Comparison of ENCODE assay signal across 19 cellular contexts in genomic region chr1:162904023-162904422, GRCh38. TPM values are rescaled to one million over a fixed set of nuclear protein-coding genes. Genes with fewer than 3 reads are reported as not detected.
A peak's percentile ranks its signal among the peaks of the same experiment; 100 is the strongest.
DNase-seq lines count a peak whose midpoint lies in the region; ATAC-seq, FAIRE-seq and TF ChIP-seq lines count a peak whose summit lies in the region.
"Had no signal": no experiment of that assay in that cellular context is flagged by ENCODE, and none has a peak within 500 bp of the region (broad histone marks: within the 10 kb centered on the region; RNA-seq: fewer than 3 reads in every experiment).

No MANE protein-coding gene starts in this region.

- H3K27ac Mint-ChIP-seq in GM23338 = no peak overlapping the region
- H3K27ac Mint-ChIP-seq: CD4-positive, alpha-beta T cell had no signal

- H3K36me3 Mint-ChIP-seq in GM23338 (ENCODE audit: low read depth) = no peaks in the 10 kb centered on the region

- intact Hi-C loops in heart right ventricle (cut with DNase I) = no loop called here
- intact Hi-C loops in left cardiac atrium (cut with DNase I) = no loop called here
- intact Hi-C loops in IMR-90 (cut with micrococcal nuclease) = no loop called here
- intact Hi-C loops in psoas muscle (cut with DNase I) = loop anchor here (5.0 kb wide), 1 partner anchor 38 kb away; no protein-coding TSS in a partner anchor

- no peaks in the 10 kb centered on the region for H3F3A ChIP-seq in GM23338 (replicated peaks; ENCODE audit: low read depth)

- H3K23me2 ChIP-seq in H1 (ENCODE audit: low read depth, low read length) = no peaks in the 10 kb centered on the region; the same call in 1 of the 2 replicates

- 82 to 84% methylated on average over 3 of the region's 3 CpGs for WGBS in heart right ventricle, 2 donors
- no CpG with 5 or more reads among the region's 3 CpGs for WGBS in IMR-90 (ENCODE audit: extremely low coverage in 2 of 2, insufficient read length in 1 of 2), 2 experiments
- 82% methylated on average over 3 of the region's 3 CpGs; no CpG with 5 or more reads in 1 of the 2 experiments for WGBS in H1 (ENCODE audit: extremely low coverage in 1 of 2, insufficient coverage in 1 of 2, insufficient read length in 1 of 2, insufficient replicate concordance in 2 of 2, low coverage in 1 of 2, low lambda C conversion rate in 2 of 2, missing lambda C conversion rate in 1 of 2), 2 experiments
- WGBS in psoas muscle, 3 donors = 22 to 57% (median 26%) methylated on average over 3 of the region's 3 CpGs

- POLR2A ChIA-PET in IMR-90 (lab: Charles Lee; ENCODE audit: unreplicated experiment) (no interaction called here), H1 (lab: Charles Lee; ENCODE audit: partially characterized antibody) (no interaction called here)

- H3K18ac ChIP-seq in IMR-90 (ENCODE audit: low read depth, low read length) (no peak overlapping the region), H1 (ENCODE audit: extremely low read depth, low read length) (no peak overlapping the region)

- no peak for FAIRE-seq in H1 (lab: Jason Lieb, UNC)
- FAIRE-seq: D721Med, G401.6, GM12891 had no signal

- peaks cover 14% of the 10 kb centered on the region for H3K9me1 ChIP-seq in IMR-90 (ENCODE audit: insufficient read depth, low read length)

- H3K79me1 ChIP-seq in IMR-90 (ENCODE audit: low read depth in 1 of 2, low read length in 2 of 2) = no peaks in the 10 kb centered on the region
- H3K79me1 ChIP-seq in H1 (ENCODE audit: low read depth, low read length) = no peaks in the 10 kb centered on the region

- H3K27ac ChIP-seq in heart right ventricle = peak overlapping the region in 6 of 10 donors; percentile 32 to 71 (median 58)
- no peak overlapping the region for H3K27ac ChIP-seq in IMR-90 (ENCODE audit: insufficient read depth, low read length)
- no peak overlapping the region for H3K27ac ChIP-seq in H1 (ENCODE audit: low read depth, low read length)
- peak overlapping the region; percentile 76 for H3K27ac ChIP-seq in psoas muscle
- H3K27ac ChIP-seq in GM23338 (ENCODE audit: low read depth) = no peak overlapping the region
- H3K27ac ChIP-seq: C4-2B, GM23248, HL-60 had no signal

- no peaks in the 10 kb centered on the region for H3K79me2 ChIP-seq in H1 (ENCODE audit: control insufficient read depth in 1 of 2, insufficient read depth in 2 of 2, low read length in 2 of 2)
- H3K79me2 ChIP-seq in GM23338 (replicated peaks; ENCODE audit: insufficient read depth) = no peaks in the 10 kb centered on the region

- peak overlapping the region; percentile 80 for H3K14ac ChIP-seq in IMR-90 (replicated peaks; ENCODE audit: low read depth, low read length)
- H3K14ac ChIP-seq in H1 (ENCODE audit: insufficient read length) = no peak overlapping the region

- no peak overlapping the region for H3K4me3 Mint-ChIP-seq in GM23338
- H3K4me3 Mint-ChIP-seq: CD4-positive, alpha-beta T cell; HFFc6 had no signal

- H3K4me2 ChIP-seq in IMR-90 (ENCODE audit: low read depth, low read length) (no peak overlapping the region), H1 (ENCODE audit: insufficient read depth in 1 of 2, low read depth in 2 of 2, low read length in 2 of 2) (no peak overlapping the region), GM23338 (no peak overlapping the region)

- CTCF ChIA-PET in IMR-90 (lab: Yijun Ruan, JAX) = interaction anchor here (1.0 kb wide), 1 partner anchor 13 kb away, joined by 4 read pairs; no protein-coding TSS in a partner anchor
- CTCF ChIA-PET in H1 (lab: Charles Lee; ENCODE audit: partially characterized antibody) = interaction anchor here (0.7 to 2.1 kb wide), 4 partner anchors 11 to 412 kb away, joined by 3 to 8 read pairs (median 3); no protein-coding TSS in a partner anchor

- H3K4me3 ChIP-seq in heart right ventricle (no peak overlapping the region), IMR-90 (ENCODE audit: insufficient read depth, low read depth, low read length) (no peak overlapping the region), H1 (ENCODE audit: extremely low read depth in 1 of 4, insufficient read depth in 2 of 4, low read depth in 3 of 4, low read length in 4 of 4) (no peak overlapping the region), psoas muscle (peak overlapping the region; percentile 29), GM23338 (no peak overlapping the region)
- H3K4me3 ChIP-seq: GM23248 had no signal

- H2BK20ac ChIP-seq in IMR-90 (ENCODE audit: low read depth, low read length) (peak overlapping the region; percentile 30; the same call in 1 of the 2 replicates), H1 (ENCODE audit: low read length) (no peak overlapping the region)

- H3K36me3 ChIP-seq in heart right ventricle = no peaks in the 10 kb centered on the region
- H3K36me3 ChIP-seq in IMR-90 (ENCODE audit: control insufficient read depth, insufficient read depth, low read length) = no peaks in the 10 kb centered on the region
- H3K36me3 ChIP-seq in H1 (ENCODE audit: control insufficient read depth in 2 of 4, insufficient read depth in 4 of 4, low read length in 3 of 4) = no peaks in the 10 kb centered on the region
- no peaks in the 10 kb centered on the region for H3K36me3 ChIP-seq in psoas muscle (ENCODE audit: insufficient read depth in 1 of 2, low read depth in 1 of 2)
- no peaks in the 10 kb centered on the region for H3K36me3 ChIP-seq in GM23338 (ENCODE audit: insufficient read depth)

- TF ChIP-seq POLR2A in IMR-90 (IDR thresholded peaks at IDR 0.05; ENCODE audit: low read depth, low read length) (no peak), H1 (IDR thresholded peaks at IDR 0.05; ENCODE audit: control extremely low read depth in 1 of 2, low read depth in 2 of 2, low read length in 2 of 2) (no peak)

- no peak overlapping the region for H4K5ac ChIP-seq in IMR-90 (ENCODE audit: low read depth, low read length)
- no peak overlapping the region for H4K5ac ChIP-seq in H1 (ENCODE audit: insufficient read length, low read depth, low read length)

- TF ChIP-seq CTCF in heart right ventricle (IDR thresholded peaks at IDR 0.05) (no peak), IMR-90 (conservative IDR thresholded peaks at IDR 0.05; ENCODE audit: low read depth, low read length) (no peak), H1 (IDR thresholded peaks at IDR 0.05; ENCODE audit: control extremely low read depth in 1 of 3, insufficient read depth in 1 of 3, low read depth in 1 of 3, low read length in 3 of 3) (no peak), psoas muscle (IDR thresholded peaks at IDR 0.05) (no peak), GM23338 (conservative IDR thresholded peaks at IDR 0.05; ENCODE audit: low read depth in 2 of 2) (no peak)

- H4K20me1 ChIP-seq in IMR-90 (ENCODE audit: insufficient read depth, low read length) = no peaks in the 10 kb centered on the region
- H4K20me1 ChIP-seq in H1 (replicated peaks in 1 of 2; ENCODE audit: control insufficient read depth in 1 of 2, insufficient read depth in 2 of 2, low read length in 2 of 2) = no peaks in the 10 kb centered on the region
- H4K20me1 ChIP-seq in GM23338 (replicated peaks; ENCODE audit: insufficient read depth) = no peaks in the 10 kb centered on the region

- H2BK12ac ChIP-seq in H1 (ENCODE audit: low read depth, low read length) = no peak overlapping the region

- no peak overlapping the region for H4K8ac ChIP-seq in IMR-90 (ENCODE audit: low read depth in 2 of 2, low read length in 2 of 2)
- no peak overlapping the region for H4K8ac ChIP-seq in H1 (ENCODE audit: extremely low read depth, insufficient read depth, low read length)

- H3K4ac ChIP-seq in IMR-90 (ENCODE audit: low read depth, low read length) (no peak overlapping the region), H1 (replicated peaks; ENCODE audit: insufficient read length, low read depth, low read length) (no peak overlapping the region)

- peak overlapping the region; percentile 45; the same call in 1 of the 2 replicates for H2AK5ac ChIP-seq in IMR-90 (ENCODE audit: low read depth, low read length)
- no peak overlapping the region for H2AK5ac ChIP-seq in H1 (ENCODE audit: low read depth, low read length)

- H2BK15ac ChIP-seq in IMR-90 (ENCODE audit: low read depth, low read length) (no peak overlapping the region), H1 (ENCODE audit: low read length) (no peak overlapping the region)

- H3K9me3 Mint-ChIP-seq in GM23338 = no peaks in the 10 kb centered on the region
- H3K9me3 Mint-ChIP-seq: CD4-positive, alpha-beta T cell; HFFc6 had no signal

- H3K4me1 ChIP-seq in heart right ventricle (peaks cover 0 to 50% (median 12%) of the 10 kb centered on the region in 9 donors), IMR-90 (ENCODE audit: control insufficient read depth, insufficient read depth, low read length) (peaks cover 16% of the 10 kb centered on the region), H1 (replicated peaks in 1 of 4; ENCODE audit: control insufficient read depth in 3 of 4, insufficient read depth in 4 of 4, low read length in 3 of 4) (no peaks in the 10 kb centered on the region), psoas muscle (peaks cover 48% of the 10 kb centered on the region), GM23338 (ENCODE audit: insufficient read depth) (no peaks in the 10 kb centered on the region)

- no peaks in the 10 kb centered on the region for H3K9me3 ChIP-seq in heart right ventricle
- H3K9me3 ChIP-seq in IMR-90 (ENCODE audit: control insufficient read depth, insufficient read depth, low read length) = no peaks in the 10 kb centered on the region
- no peaks in the 10 kb centered on the region for H3K9me3 ChIP-seq in H1 (ENCODE audit: insufficient read depth in 2 of 2, low read depth in 1 of 2, low read length in 1 of 2)
- H3K9me3 ChIP-seq in psoas muscle = no peaks in the 10 kb centered on the region
- H3K9me3 ChIP-seq: Caco-2 had no signal

- H3K23ac ChIP-seq in IMR-90 (ENCODE audit: low read depth, low read length) (no peak overlapping the region), H1 (ENCODE audit: insufficient read length) (no peak overlapping the region)

- H4K91ac ChIP-seq in IMR-90 (ENCODE audit: insufficient read depth, low read depth, low read length) (no peak overlapping the region; the same call in 1 of the 2 replicates), H1 (replicated peaks; ENCODE audit: insufficient read length, low read length) (no peak overlapping the region)

- H3K27me3 ChIP-seq in heart right ventricle (no peaks in the 10 kb centered on the region), IMR-90 (ENCODE audit: control insufficient read depth, insufficient read depth, low read length) (no peaks in the 10 kb centered on the region), H1 (replicated peaks in 1 of 4; ENCODE audit: control insufficient read depth in 3 of 4, extremely low read depth in 1 of 4, insufficient read depth in 3 of 4, low read length in 3 of 4) (no peaks in the 10 kb centered on the region), psoas muscle (ENCODE audit: insufficient read depth in 3 of 3, low read length in 2 of 3) (no peaks in the 10 kb centered on the region), GM23338 (ENCODE audit: insufficient read depth) (no peaks in the 10 kb centered on the region)

- H2AFZ ChIP-seq in IMR-90 (replicated peaks; ENCODE audit: low read length, poor library complexity) (no peak overlapping the region), H1 (ENCODE audit: low read length) (peak overlapping the region; percentile 92; the same call in 1 of the 2 replicates), GM23338 (no peak overlapping the region; the same call in 1 of the 2 replicates)
- H2AFZ ChIP-seq: GM23248 had no signal

- no peak for TF ChIP-seq EP300 in H1 (IDR thresholded peaks at IDR 0.05; ENCODE audit: borderline replicate concordance in 1 of 2, low read depth in 2 of 2, low read length in 2 of 2)

- H3K9me2 ChIP-seq in GM23338 (ENCODE audit: insufficient read depth) = no peaks in the 10 kb centered on the region

- H2AK9ac ChIP-seq in IMR-90 (replicated peaks; ENCODE audit: low read depth, low read length, poor library complexity) = no peak overlapping the region

- H3K56ac ChIP-seq in IMR-90 (ENCODE audit: extremely low read depth, insufficient read depth, low read length) (no peak overlapping the region), H1 (replicated peaks; ENCODE audit: insufficient read length, low read depth, low read length) (no peak overlapping the region)

- in situ Hi-C loops in IMR-90 (cut with MboI; ENCODE audit: low sequenced_read_pairs) = no loop called here

- TF ChIP-seq RAD21 in IMR-90 (IDR thresholded peaks at IDR 0.05; ENCODE audit: low read length) = no peak
- TF ChIP-seq RAD21 in H1 (IDR thresholded peaks at IDR 0.05 in 1 of 2, conservative IDR thresholded peaks at IDR 0.05 in 1 of 2; ENCODE audit: low read depth in 2 of 2, low read length in 2 of 2) = no peak

- no peak overlapping the region for H2BK5ac ChIP-seq in IMR-90 (ENCODE audit: low read depth, low read length, poor library complexity, severe bottlenecking)
- H2BK5ac ChIP-seq in H1 (ENCODE audit: low read depth, low read length) = no peak overlapping the region

- ATAC-seq in heart right ventricle (no peak), left cardiac atrium (no peak), IMR-90 (ENCODE audit: low read depth) (no peak), psoas muscle (peak in 3 of 4 donors; percentile 54 to 67 (median 65)), GM23338 (no peak)
- ATAC-seq: HCT116 had no signal

- dilution Hi-C loops in IMR-90 (cut with HindIII; ENCODE audit: low sequenced_read_pairs, unreplicated experiment) = no loop called here

- no peaks in the 10 kb centered on the region for H3K27me3 Mint-ChIP-seq in GM23338 (ENCODE audit: insufficient read depth, low read depth, poor library complexity)
- H3K27me3 Mint-ChIP-seq: CD4-positive, alpha-beta T cell had no signal

- H3K4me1 Mint-ChIP-seq in GM23338 = peaks cover 7% of the 10 kb centered on the region; the same call in 2 of the 3 replicates

- no TSS peak for BruUV-seq in IMR-90 (replicated peaks; lab: Mats Ljungman, UMichigan)

- no peak overlapping the region for H3K9ac ChIP-seq in IMR-90 (ENCODE audit: low read depth, low read length)
- H3K9ac ChIP-seq in H1 (replicated peaks in 1 of 4; ENCODE audit: extremely low read depth in 1 of 4, low read depth in 3 of 4, low read length in 3 of 4) = no peak overlapping the region
- H3K9ac ChIP-seq: GM23248 had no signal

- H2BK120ac ChIP-seq in IMR-90 (ENCODE audit: low read depth, low read length) = 0 out of 2 replicates have a peak overlapping the region, but pooled peaks have one; percentile 10
- no peak overlapping the region for H2BK120ac ChIP-seq in H1 (replicated peaks; ENCODE audit: low read depth, low read length)

- DNase-seq in heart right ventricle = no peak
- no peak for DNase-seq in left cardiac atrium
- no peak for DNase-seq in IMR-90
- DNase-seq in H1 (ENCODE audit: low read depth in 1 of 2, low spot score in 2 of 2) = no peak
- no peak for DNase-seq in psoas muscle
- DNase-seq in GM23338 (ENCODE audit: low spot score) = no peak
- no peak for DNase-seq in NCI-H146 treated with DMSO at 0.1 percent for 48 hours (lab: John Stamatoyannopoulos, UW; ENCODE audit: unreplicated experiment)
- DNase-seq: Caco-2; CD4-positive, alpha-beta T cell; GM23248; H7; HFFc6 had no signal

RNA-seq across cellular contexts. Expression of gene CCDC190, which starts 43.0 kb away (rescaled TPM):
- total RNA-seq in heart right ventricle (1 to 10 TPM in 1 of 10 donors, under 1 TPM in 9; 0.15 to 1.2 (median 0.35) TPM), left cardiac atrium (under 1 TPM in 1 of 2 donors, not detected in 1; 0.41 TPM), IMR-90 (2012; rRNA removed) (0.28 and 0.36 TPM in 2 replicates), psoas muscle (not detected)
- polyA plus RNA-seq in heart right ventricle (under 1 TPM; 0.07 to 0.29 TPM), IMR-90 (2012; rRNA removed) (0.10 and 0.37 TPM in 2 replicates), H1 (2011; rRNA removed) (not detected in 2 replicates), psoas muscle (under 1 TPM in 1 of 3 donors, not detected in 2; 0.04 TPM), GM23338 (2016; fragmentation: Nextera tagmentation; extraction: Ambion mirVana) (not detected in 2 replicates)
- 0.03 TPM in 1 of 2 replicates, not detected in the other for polyA plus RNA-seq in IMR-90 (2012; cell fraction: cytosol; rRNA removed)
- polyA plus RNA-seq in IMR-90 (2012; cell fraction: nucleus; rRNA removed; ENCODE audit: low replicate concordance) = 0.07 and 0.25 TPM in 2 replicates
- total RNA-seq in H1 (2021; fragmentation: NEBNext Ultra II Directional; extraction: Animal tissue kit (Norgen Biotek cat#: 25700)) = not detected in 2 replicates
- not detected for polyA plus RNA-seq in H1 (2011; cell fraction: cytosol; rRNA removed)
- not detected for polyA plus RNA-seq in H1 (2011; cell fraction: nucleus; rRNA removed)
- polyA plus RNA-seq in H1 (2012, experiment 1 of 2) = not detected in 4 replicates
- polyA plus RNA-seq in H1 (2012, experiment 2 of 2) = not detected
- polyA plus RNA-seq in H1 (2013, experiment 1 of 2) = not detected
- polyA plus RNA-seq in H1 (2013, experiment 2 of 2) = not detected
- not detected in 2 replicates for polyA minus RNA-seq in H1 (2011; rRNA and poly(A)+ RNA removed)
- not detected for polyA minus RNA-seq in H1 (2011; cell fraction: cytosol; rRNA and poly(A)+ RNA removed)
- polyA minus RNA-seq in H1 (2011; cell fraction: nucleus; rRNA and poly(A)+ RNA removed) = not detected
- not detected in 2 replicates for total RNA-seq in GM23338 (2014; rRNA removed; shearing (Covaris generic))
- total RNA-seq: A172; Caco-2; CD4-positive, alpha-beta T cell; GM23248; H7 had no signal
- polyA plus RNA-seq: GM23248 had no signal

Comparison
In these comparisons a context has a peak if more than half of its experiments do, and no peak if none do; other contexts are left out.
1. ATAC-seq: peak in psoas muscle (3 of 4); none in heart right ventricle (0 of 8), left cardiac atrium (0 of 2), IMR-90 (single experiment) and GM23338 (single experiment).
2. H3K27ac ChIP-seq: peak in heart right ventricle (6 of 10) and psoas muscle (single experiment); none in IMR-90 (single experiment), H1 (single experiment) and GM23338 (single experiment).
3. intact Hi-C loops: an anchor here in psoas muscle (5.0 kb wide); none called in heart right ventricle, left cardiac atrium and IMR-90.